ENCODE assay signal across 26 cellular contexts in genomic region chr3:45434996-45435395, GRCh38.
"Had no signal": no experiment of that assay in that cellular context is flagged by ENCODE, and none has a peak within 500 bp of the region (broad histone marks: within the 10 kb centered on the region; RNA-seq: fewer than 3 reads in every experiment).

No MANE protein-coding gene starts in this region.

- H3K4me3 ChIP-seq: mucosa of descending colon, tibial nerve had no signal

- H3K9me3 ChIP-seq: mucosa of descending colon, tibial nerve had no signal

- H3K4me3 Mint-ChIP-seq: activated CD4-positive, alpha-beta memory T cell treated with anti-CD3 and anti-CD28 coated beads, Interleukin-2, amount 10 ng/mL, durations not matched to agents 7 days and 5 days; activated CD4-positive, alpha-beta T cell treated with anti-CD3 and anti-CD28 coated beads, Interleukin-2, amount 10 ng/mL, durations not matched to agents 24 days and 14 days; activated T-cell treated with anti-CD3 and anti-CD28 coated beads, Interleukin-2, amount 50 U/mL, for 24 hours; memory B cell; natural killer cell treated with Interleukin-12 subunit alpha and Interleukin-12 subunit beta and Interleukin-15 and Interleukin-18, amount 100 ng/mL, for 72 hours; T-helper 17 cell had no signal

- H3K4me1 ChIP-seq: tibial nerve had no signal

- H3K4me1 Mint-ChIP-seq: activated CD4-positive, alpha-beta memory T cell treated with anti-CD3 and anti-CD28 coated beads, Interleukin-2, amount 10 ng/mL, durations not matched to agents 7 days and 5 days; activated CD4-positive, alpha-beta T cell treated with anti-CD3 and anti-CD28 coated beads, Interleukin-2, amount 10 ng/mL, durations not matched to agents 24 days and 14 days had no signal

- H3K27me3 ChIP-seq: brain microvascular endothelial cell, tibial nerve had no signal

- H3K27ac Mint-ChIP-seq: activated CD4-positive, alpha-beta memory T cell treated with anti-CD3 and anti-CD28 coated beads, Interleukin-2, amount 10 ng/mL, durations not matched to agents 7 days and 5 days; activated CD4-positive, alpha-beta T cell treated with anti-CD3 and anti-CD28 coated beads, Interleukin-2, amount 10 ng/mL, durations not matched to agents 24 days and 14 days; activated T-cell treated with anti-CD3 and anti-CD28 coated beads, Interleukin-2, amount 50 U/mL, for 24 hours; memory B cell had no signal

- ATAC-seq: left colon; mucosa of descending colon; natural killer cell treated with Interleukin-12 subunit alpha and Interleukin-12 subunit beta and Interleukin-15 and Interleukin-18, amount 100 ng/mL, for 72 hours; right cardiac atrium; T-helper 17 cell had no signal

- H3K9me3 Mint-ChIP-seq: activated CD4-positive, alpha-beta memory T cell treated with anti-CD3 and anti-CD28 coated beads, Interleukin-2, amount 10 ng/mL, durations not matched to agents 7 days and 5 days; activated CD4-positive, alpha-beta T cell treated with anti-CD3 and anti-CD28 coated beads, Interleukin-2, amount 10 ng/mL, durations not matched to agents 24 days and 14 days; activated T-cell treated with anti-CD3 and anti-CD28 coated beads, Interleukin-2, amount 50 U/mL, for 24 hours; natural killer cell treated with Interleukin-12 subunit alpha and Interleukin-12 subunit beta and Interleukin-15 and Interleukin-18, amount 100 ng/mL, for 72 hours had no signal

- H3K27me3 Mint-ChIP-seq: activated CD4-positive, alpha-beta memory T cell treated with anti-CD3 and anti-CD28 coated beads, Interleukin-2, amount 10 ng/mL, durations not matched to agents 7 days and 5 days; activated CD4-positive, alpha-beta T cell treated with anti-CD3 and anti-CD28 coated beads, Interleukin-2, amount 10 ng/mL, durations not matched to agents 24 days and 14 days; activated T-cell treated with anti-CD3 and anti-CD28 coated beads, Interleukin-2, amount 50 U/mL, for 24 hours; memory B cell; natural killer cell treated with Interleukin-12 subunit alpha and Interleukin-12 subunit beta and Interleukin-15 and Interleukin-18, amount 100 ng/mL, for 72 hours; T-helper 17 cell had no signal

- DNase-seq: activated CD4-positive, alpha-beta memory T cell treated with anti-CD3 and anti-CD28 coated beads, Interleukin-2, amount 10 ng/mL, durations not matched to agents 7 days and 5 days; activated CD4-positive, alpha-beta T cell treated with anti-CD3 and anti-CD28 coated beads, Interleukin-2, amount 10 ng/mL, durations not matched to agents 24 days and 14 days; activated CD4-positive, CD25-positive, alpha-beta regulatory T cell treated with anti-CD3 and anti-CD28 coated beads, Interleukin-2, amount 50 U/mL, for 72 hours; activated CD8-positive, alpha-beta memory T cell treated with anti-CD3 and anti-CD28 coated beads, Interleukin-2, amount 50 U/mL, for 48 hours; activated gamma-delta T cell treated with Interleukin-2 at 50 U/mL for 16 hours; activated naive CD4-positive, alpha-beta T cell treated with anti-CD3 and anti-CD28 coated beads, Interleukin-2, amount 50 U/mL, for 16 hours; activated T-cell treated with anti-CD3 and anti-CD28 coated beads, Interleukin-2, amount 50 U/mL, for 24 hours; amniotic stem cell; brain microvascular endothelial cell; caudate nucleus; head of caudate nucleus; hippocampal formation; kidney; left colon; mucosa of descending colon; posterior cingulate gyrus; right cardiac atrium; stimulated activated CD4-positive, alpha-beta T cell treated with anti-CD3 and anti-CD28 coated beads, Interleukin-2, amount 100 ng/mL, for 48 hours; stimulated activated naive CD4-positive, alpha-beta T cell treated with Interleukin-2 at 50 U/mL for 16 hours; T-helper 17 cell; T1000; WERI-Rb-1 had no signal

- H3K36me3 ChIP-seq: brain microvascular endothelial cell had no signal

- H3K27ac ChIP-seq: brain microvascular endothelial cell, epithelial cell of prostate, tibial nerve, WERI-Rb-1 had no signal
